Comparison of ENCODE assay signal across 22 cellular contexts in the genomic region with DNA sequence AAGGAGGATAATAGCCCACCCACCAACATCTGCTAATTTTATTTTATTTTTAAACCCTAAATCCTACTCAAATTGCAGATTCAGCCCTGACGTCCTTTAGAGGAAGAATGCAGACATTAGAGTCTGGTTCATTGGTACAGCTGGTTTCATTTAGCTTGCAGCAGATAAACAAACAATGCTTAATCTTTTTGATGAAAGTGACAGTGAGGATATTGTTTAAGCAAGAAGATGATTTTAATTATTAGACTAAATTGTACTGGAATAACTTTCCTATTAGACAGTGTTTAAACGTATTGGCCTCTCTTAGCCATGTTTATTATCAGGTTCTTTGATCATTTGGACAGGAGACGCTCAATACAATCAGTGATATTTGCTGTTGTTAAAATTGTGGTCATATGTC.
DNase-seq lines count a peak whose midpoint lies in the region; ATAC-seq and TF ChIP-seq lines count a peak whose summit lies in the region.
"Had no signal": no experiment of that assay in that cellular context is flagged by ENCODE, and none has a peak within 500 bp of the region (broad histone marks: within the 10 kb centered on the region; RNA-seq: fewer than 3 reads in every experiment).

No MANE protein-coding gene starts in this region.

- peaks cover 16% of the 10 kb centered on the region in 2 experiments; a peak in 3 of 4 replicates for H3K4me1 ChIP-seq in SK-N-SH (ENCODE audit: control insufficient read depth in 1 of 2, insufficient read depth in 2 of 2, low read depth in 1 of 2, low read length in 1 of 2)
- peaks cover 0 to 17% (median 8%) of the 10 kb centered on the region in 9 donors for H3K4me1 ChIP-seq in heart right ventricle

- H3K9me2 ChIP-seq in SK-N-SH: no peaks in the 10 kb centered on the region

- 40% methylated on average over 3 of the region's 3 CpGs for WGBS in SK-N-SH (ENCODE audit: low lambda C conversion rate)
- WGBS in heart right ventricle, 2 donors: 80 to 84% methylated on average over 3 of the region's 3 CpGs

- peaks cover 24% of the 10 kb centered on the region; the same call in 1 of the 2 replicates for H3K79me2 ChIP-seq in SK-N-SH (ENCODE audit: insufficient read depth)

- H3K9ac ChIP-seq in SK-N-SH: no peak overlapping the region
- H3K9ac ChIP-seq: BLaER1, KMS-11 had no signal

- no peaks in the 10 kb centered on the region for H3K36me3 ChIP-seq in SK-N-SH (replicated peaks in 1 of 2; ENCODE audit: control insufficient read depth in 1 of 2, insufficient read depth in 2 of 2, low read length in 1 of 2)
- H3K36me3 ChIP-seq in heart right ventricle: no peaks in the 10 kb centered on the region
- H3K36me3 ChIP-seq: Peyer's patch had no signal

- peak in 1 of 2 experiments; percentile 52; a peak in 2 of 4 replicates for TF ChIP-seq EP300 in SK-N-SH (IDR thresholded peaks at IDR 0.05; ENCODE audit: borderline replicate concordance in 1 of 2, low read depth in 1 of 2, low read length in 1 of 2)

- peak; percentile 32 for DNase-seq in SK-N-SH
- DNase-seq in fibroblast of gingiva (ENCODE audit: low read depth): peak; percentile 46
- no peak for DNase-seq in naive B cell
- DNase-seq in NOMO-1 treated with DMSO at 0.1 percent for 48 hours (lab: John Stamatoyannopoulos, UW; ENCODE audit: unreplicated experiment): no peak
- DNase-seq in NCI-H1048 (lab: John Stamatoyannopoulos, UW): no peak
- DNase-seq in immature natural killer cell: no peak
- no peak for DNase-seq in heart right ventricle
- DNase-seq: CD4-positive, alpha-beta T cell; COR-L47; DMS 273 treated with DMSO at 0.1 percent for 48 hours; DMS79 treated with DMSO at 0.1 percent for 48 hours; HCEC 1CT; NCI-H1105 treated with DMSO at 0.1 percent for 48 hours; NCI-H2029 treated with DMSO at 0.1 percent for 48 hours; NCI-H226; NCI-H510A treated with DMSO at 0.1 percent for 48 hours; NCI-H774; NK-92 treated with Interleukin-12 subunit alpha and Interleukin-12 subunit beta, amount 100 ng/mL, for 24 hours; Peyer's patch had no signal

- no peaks in the 10 kb centered on the region; the same call in 1 of the 2 replicates for H4K20me1 ChIP-seq in SK-N-SH (ENCODE audit: insufficient read depth)
- H4K20me1 ChIP-seq: BLaER1 had no signal

- H3K27me3 ChIP-seq in SK-N-SH (ENCODE audit: insufficient read depth) (no peaks in the 10 kb centered on the region), heart right ventricle (no peaks in the 10 kb centered on the region)
- H3K27me3 ChIP-seq: BLaER1, Peyer's patch had no signal

- H3K9me3 Mint-ChIP-seq in naive B cell (peaks cover 0 to 18% (median 4%) of the 10 kb centered on the region in 7 donors), immature natural killer cell (peaks cover 0 to 17% (median 4%) of the 10 kb centered on the region in 6 donors)
- H3K9me3 Mint-ChIP-seq: CD4-positive, alpha-beta T cell; GM23338 had no signal

- peaks cover 9% of the 10 kb centered on the region for H3F3A ChIP-seq in SK-N-SH (replicated peaks; ENCODE audit: insufficient read depth)

- ATAC-seq in naive B cell (ENCODE audit: low read depth in 2 of 2): no peak
- no peak for ATAC-seq in heart right ventricle
- ATAC-seq: GM23338 had no signal

- no peak for TF ChIP-seq RAD21 in SK-N-SH (IDR thresholded peaks at IDR 0.05; ENCODE audit: low read length)

- intact Hi-C loops in heart right ventricle (cut with DNase I): no loop called here

- H3K4me3 Mint-ChIP-seq in naive B cell (no peak overlapping the region), immature natural killer cell (no peak overlapping the region)
- H3K4me3 Mint-ChIP-seq: CD4-positive, alpha-beta T cell; GM23338 had no signal

- peaks cover 69 to 91% (median 88%) of the 10 kb centered on the region in 3 donors for H3K4me1 Mint-ChIP-seq in naive B cell
- no peaks in the 10 kb centered on the region for H3K4me1 Mint-ChIP-seq in immature natural killer cell

- H3K9me3 ChIP-seq in SK-N-SH: no peaks in the 10 kb centered on the region
- no peaks in the 10 kb centered on the region for H3K9me3 ChIP-seq in heart right ventricle
- H3K9me3 ChIP-seq: Peyer's patch had no signal

- H3K36me3 Mint-ChIP-seq in naive B cell (peaks cover 25 to 28% of the 10 kb centered on the region in 2 donors), immature natural killer cell (no peaks in the 10 kb centered on the region)

- H2AFZ ChIP-seq in SK-N-SH (ENCODE audit: low read depth): no peak overlapping the region
- H2AFZ ChIP-seq: GM23338 had no signal

- no peak overlapping the region for H3K4me3 ChIP-seq in SK-N-SH (ENCODE audit: low read depth in 2 of 2, low read length in 1 of 2)
- H3K4me3 ChIP-seq in heart right ventricle: no peak overlapping the region
- H3K4me3 ChIP-seq: BLaER1, GM23338, Peyer's patch had no signal

- no peak overlapping the region; the same call in 1 of the 2 replicates for H3K4me2 ChIP-seq in SK-N-SH
- H3K4me2 ChIP-seq: GM23338, KMS-11 had no signal

- POLR2A ChIA-PET in SK-N-SH (lab: Yijun Ruan, JAX): interaction anchor here (0.8 kb wide), 1 partner anchor 11 kb away, joined by 3 read pairs; no protein-coding TSS in a partner anchor

- H3K27me3 Mint-ChIP-seq in naive B cell: no peaks in the 10 kb centered on the region
- no peaks in the 10 kb centered on the region for H3K27me3 Mint-ChIP-seq in immature natural killer cell (ENCODE audit: low read depth in 3 of 3)
- H3K27me3 Mint-ChIP-seq: CD4-positive, alpha-beta T cell had no signal

- H3K27ac ChIP-seq in SK-N-SH (ENCODE audit: low read depth in 2 of 2, low read length in 1 of 2) (peak overlapping the region in 1 of 2 experiments; percentile 54; a peak in 3 of 4 replicates), heart right ventricle (no peak overlapping the region)
- H3K27ac ChIP-seq: KMS-11, Peyer's patch had no signal

- peak overlapping the region in 4 of 6 donors; percentile 11 to 88 (median 32) for H3K27ac Mint-ChIP-seq in naive B cell
- H3K27ac Mint-ChIP-seq in immature natural killer cell: no peak overlapping the region
- H3K27ac Mint-ChIP-seq: CD4-positive, alpha-beta T cell; GM23338 had no signal

- CTCF ChIA-PET in SK-N-SH (lab: Yijun Ruan, JAX): interaction anchor here (0.7 to 4.0 kb wide), 7 partner anchors 9 to 534 kb away, joined by 3 to 23 read pairs (median 6); partner anchors contain the start of gene CDK14

- TF ChIP-seq CTCF in SK-N-SH (IDR thresholded peaks at IDR 0.05): no peak
- TF ChIP-seq CTCF in heart right ventricle (IDR thresholded peaks at IDR 0.05): no peak

TF ChIP-seq in SK-N-SH, 30 proteins besides CTCF, POLR2A, EP300 and RAD21 (continues in another document):
- TF ChIP-seq SMC3 (IDR thresholded peaks at IDR 0.05; ENCODE audit: low read depth, low read length) (no peak), SIN3A (IDR thresholded peaks at IDR 0.05; ENCODE audit: borderline replicate concordance, low read depth, low read length) (no peak), GATA2 (CRISPR knock-in tag; IDR thresholded peaks at IDR 0.05) (peak; percentile 67), TCF12 (IDR thresholded peaks at IDR 0.05) (peak; percentile 82), EZH2phosphoT487 (IDR thresholded peaks at IDR 0.05; ENCODE audit: borderline replicate concordance, low read depth) (no peak), POLR2AphosphoS5 (IDR thresholded peaks at IDR 0.05; ENCODE audit: low read depth, low read length) (peak; percentile 60), RXRA (IDR thresholded peaks at IDR 0.05; ENCODE audit: borderline replicate concordance, low read depth) (no peak), TAF1 (IDR thresholded peaks at IDR 0.05; ENCODE audit: borderline replicate concordance, low read depth, low read length) (no peak), RCOR1 (IDR thresholded peaks at IDR 0.05; ENCODE audit: low read length) (peak; percentile 39; the same call in 1 of the 2 replicates), MXI1 (IDR thresholded peaks at IDR 0.05; ENCODE audit: low read depth, low read length) (no peak), FOSL2 (IDR thresholded peaks at IDR 0.05; ENCODE audit: borderline replicate concordance, low read depth) (no peak), MAX (IDR thresholded peaks at IDR 0.05; ENCODE audit: low read depth) (no peak), YY1 (IDR thresholded peaks at IDR 0.05; ENCODE audit: low read depth) (no peak), CHD2 (IDR thresholded peaks at IDR 0.05; ENCODE audit: low read length, partially characterized antibody) (no peak), NFIC (IDR thresholded peaks at IDR 0.05; ENCODE audit: borderline replicate concordance) (no peak)
- TF ChIP-seq, protein P1, sequence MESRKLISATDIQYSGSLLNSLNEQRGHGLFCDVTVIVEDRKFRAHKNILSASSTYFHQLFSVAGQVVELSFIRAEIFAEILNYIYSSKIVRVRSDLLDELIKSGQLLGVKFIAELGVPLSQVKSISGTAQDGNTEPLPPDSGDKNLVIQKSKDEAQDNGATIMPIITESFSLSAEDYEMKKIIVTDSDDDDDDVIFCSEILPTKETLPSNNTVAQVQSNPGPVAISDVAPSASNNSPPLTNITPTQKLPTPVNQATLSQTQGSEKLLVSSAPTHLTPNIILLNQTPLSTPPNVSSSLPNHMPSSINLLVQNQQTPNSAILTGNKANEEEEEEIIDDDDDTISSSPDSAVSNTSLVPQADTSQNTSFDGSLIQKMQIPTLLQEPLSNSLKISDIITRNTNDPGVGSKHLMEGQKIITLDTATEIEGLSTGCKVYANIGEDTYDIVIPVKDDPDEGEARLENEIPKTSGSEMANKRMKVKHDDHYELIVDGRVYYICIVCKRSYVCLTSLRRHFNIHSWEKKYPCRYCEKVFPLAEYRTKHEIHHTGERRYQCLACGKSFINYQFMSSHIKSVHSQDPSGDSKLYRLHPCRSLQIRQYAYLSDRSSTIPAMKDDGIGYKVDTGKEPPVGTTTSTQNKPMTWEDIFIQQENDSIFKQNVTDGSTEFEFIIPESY (IDR thresholded peaks at IDR 0.05; ENCODE audit: borderline replicate concordance, low read depth): no peak
- TF ChIP-seq, protein P2, sequence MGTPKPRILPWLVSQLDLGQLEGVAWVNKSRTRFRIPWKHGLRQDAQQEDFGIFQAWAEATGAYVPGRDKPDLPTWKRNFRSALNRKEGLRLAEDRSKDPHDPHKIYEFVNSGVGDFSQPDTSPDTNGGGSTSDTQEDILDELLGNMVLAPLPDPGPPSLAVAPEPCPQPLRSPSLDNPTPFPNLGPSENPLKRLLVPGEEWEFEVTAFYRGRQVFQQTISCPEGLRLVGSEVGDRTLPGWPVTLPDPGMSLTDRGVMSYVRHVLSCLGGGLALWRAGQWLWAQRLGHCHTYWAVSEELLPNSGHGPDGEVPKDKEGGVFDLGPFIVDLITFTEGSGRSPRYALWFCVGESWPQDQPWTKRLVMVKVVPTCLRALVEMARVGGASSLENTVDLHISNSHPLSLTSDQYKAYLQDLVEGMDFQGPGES (IDR thresholded peaks at IDR 0.05; ENCODE audit: low read depth, low read length): no peak

Comparison
In these comparisons a context has a peak if more than half of its experiments do, and no peak if none do; other contexts are left out.
1. DNase-seq: peak in SK-N-SH (single experiment) and fibroblast of gingiva (single experiment); none in naive B cell (single experiment), NOMO-1 treated with DMSO at 0.1 percent for 48 hours (single experiment), NCI-H1048 (single experiment), immature natural killer cell (0 of 3) and heart right ventricle (0 of 2).
2. H3K27ac Mint-ChIP-seq: peak in naive B cell (4 of 6); none in immature natural killer cell (0 of 6).